Comparison of ENCODE assay signal across 3 cellular contexts in the genomic region with DNA sequence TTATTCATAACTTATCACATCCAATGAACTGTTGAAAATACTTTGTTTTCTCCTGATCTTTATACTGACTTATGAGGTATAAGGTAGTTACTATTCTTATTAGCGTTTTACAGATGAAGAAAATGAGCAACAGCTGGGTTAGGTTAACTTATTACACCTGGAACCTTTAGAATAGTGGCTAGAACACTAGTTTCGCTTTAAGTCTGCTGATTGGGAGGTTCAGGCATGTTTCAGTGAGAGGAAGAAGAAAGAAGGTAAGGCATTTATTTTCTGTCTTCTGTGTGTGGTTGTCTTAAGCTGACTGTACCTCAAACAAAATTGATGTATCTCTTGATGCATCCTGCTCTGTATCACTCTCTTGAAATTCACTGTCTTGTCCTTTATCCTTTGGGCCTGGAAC.
"Had no signal": no experiment of that assay in that cellular context is flagged by ENCODE, and none has a peak within 500 bp of the region (broad histone marks: within the 10 kb centered on the region; RNA-seq: fewer than 3 reads in every experiment).

No MANE protein-coding gene starts in this region.

- H3K4me3 ChIP-seq: GM12878 had no signal

- DNase-seq: GDM1, GF-D8 had no signal

- ATAC-seq: GM12878 had no signal
